In genomic region chr13:113815151-113816058, GRCh38 we compare ENCODE assay signal across 8 cellular contexts. TPM values are rescaled to one million over a fixed set of nuclear protein-coding genes. Genes with fewer than 3 reads are reported as not detected.
DNase-seq lines count a peak whose midpoint lies in the region; ATAC-seq and TF ChIP-seq lines count a peak whose summit lies in the region.

No MANE protein-coding gene starts in this region.

- H2BK12ac ChIP-seq in mesenchymal stem cell (ENCODE audit: low read length in 2 of 2) = no peak overlapping the region

- no peak overlapping the region for H3K4me2 ChIP-seq in mesenchymal stem cell (ENCODE audit: low read length, poor library complexity, severe bottlenecking)

- peaks cover 6% of the 10 kb centered on the region for H3K4me1 ChIP-seq in CD4-positive, CD25-positive, alpha-beta regulatory T cell (ENCODE audit: control insufficient read depth, insufficient read depth, low read length, poor library complexity, severe bottlenecking)
- H3K4me1 ChIP-seq in mesenchymal stem cell (ENCODE audit: control insufficient read depth, insufficient read depth, low read depth, low read length) = peaks cover 66% of the 10 kb centered on the region
- H3K4me1 ChIP-seq in foreskin keratinocyte = no peaks in the 10 kb centered on the region

- peak overlapping the region; percentile 34 to 89 (median 86) for H3K4me3 Mint-ChIP-seq in CD4-positive, CD25-positive, alpha-beta regulatory T cell
- H3K4me3 Mint-ChIP-seq in IgD-negative memory B cell = peak overlapping the region; percentile 96 to 100 (median 99)
- H3K4me3 Mint-ChIP-seq in activated CD8-positive, alpha-beta memory T cell treated with anti-CD3 and anti-CD28 coated beads, Interleukin-2, amount 10 ng/mL, durations not matched to agents 7 days and 5 days = peak overlapping the region; percentile 79

- WGBS in mesenchymal stem cell = 93% methylated on average over 42 of the region's 42 CpGs

- H3K27ac ChIP-seq in CD4-positive, CD25-positive, alpha-beta regulatory T cell (ENCODE audit: insufficient read depth, low read length, poor library complexity, severe bottlenecking) = no peak overlapping the region
- H3K27ac ChIP-seq in mesenchymal stem cell (ENCODE audit: low read length, poor library complexity, severe bottlenecking) (no peak overlapping the region), foreskin keratinocyte (no peak overlapping the region)

- H3K27ac Mint-ChIP-seq in CD4-positive, CD25-positive, alpha-beta regulatory T cell = peak overlapping the region; percentile 42 to 70 (median 54)
- peak overlapping the region; percentile 79 to 96 (median 92) for H3K27ac Mint-ChIP-seq in IgD-negative memory B cell
- H3K27ac Mint-ChIP-seq in activated CD8-positive, alpha-beta memory T cell treated with anti-CD3 and anti-CD28 coated beads, Interleukin-2, amount 10 ng/mL, durations not matched to agents 7 days and 5 days = peak overlapping the region; percentile 32

- H3K14ac ChIP-seq in mesenchymal stem cell (ENCODE audit: low read length in 2 of 2) = peak overlapping the region in 1 of 2 experiments; percentile 44

- H3K36me3 Mint-ChIP-seq in CD4-positive, CD25-positive, alpha-beta regulatory T cell = peaks cover 3% of the 10 kb centered on the region
- H3K36me3 Mint-ChIP-seq in IgD-negative memory B cell = no peaks in the 10 kb centered on the region
- no peaks in the 10 kb centered on the region for H3K36me3 Mint-ChIP-seq in activated CD8-positive, alpha-beta memory T cell treated with anti-CD3 and anti-CD28 coated beads, Interleukin-2, amount 10 ng/mL, durations not matched to agents 7 days and 5 days

- H3K23ac ChIP-seq in mesenchymal stem cell (ENCODE audit: low read length in 2 of 2) = no peak overlapping the region

- no peaks in the 10 kb centered on the region for H3K36me3 ChIP-seq in CD4-positive, CD25-positive, alpha-beta regulatory T cell (ENCODE audit: control insufficient read depth, insufficient read depth, low read length)
- H3K36me3 ChIP-seq in mesenchymal stem cell (ENCODE audit: control insufficient read depth in 1 of 2, insufficient read depth in 2 of 2, low read depth in 1 of 2, low read length in 2 of 2) = peaks cover 0 to 41% of the 10 kb centered on the region in 2 experiments

- peak overlapping the region; percentile 69 for H3K4me3 ChIP-seq in CD4-positive, CD25-positive, alpha-beta regulatory T cell (ENCODE audit: low read depth, low read length)
- no peak overlapping the region for H3K4me3 ChIP-seq in mesenchymal stem cell (ENCODE audit: insufficient read depth in 1 of 2, low read depth in 1 of 2, low read length in 2 of 2)

- no peak overlapping the region for H3K18ac ChIP-seq in mesenchymal stem cell (ENCODE audit: low read depth in 1 of 2, low read length in 2 of 2)

- H3K27me3 Mint-ChIP-seq in CD4-positive, CD25-positive, alpha-beta regulatory T cell = peaks cover 4% of the 10 kb centered on the region
- peaks cover 5% of the 10 kb centered on the region for H3K27me3 Mint-ChIP-seq in IgD-negative memory B cell
- H3K27me3 Mint-ChIP-seq in activated CD8-positive, alpha-beta memory T cell treated with anti-CD3 and anti-CD28 coated beads, Interleukin-2, amount 10 ng/mL, durations not matched to agents 7 days and 5 days = peaks cover 3% of the 10 kb centered on the region

- H3K4me1 Mint-ChIP-seq in CD4-positive, CD25-positive, alpha-beta regulatory T cell = peaks cover 5 to 23% (median 13%) of the 10 kb centered on the region in 4 donors
- peaks cover 14 to 20% (median 19%) of the 10 kb centered on the region in 3 donors for H3K4me1 Mint-ChIP-seq in IgD-negative memory B cell
- H3K4me1 Mint-ChIP-seq in activated CD8-positive, alpha-beta memory T cell treated with anti-CD3 and anti-CD28 coated beads, Interleukin-2, amount 10 ng/mL, durations not matched to agents 7 days and 5 days = peaks cover 19% of the 10 kb centered on the region

- peak overlapping the region; percentile 43 for H2AK5ac ChIP-seq in mesenchymal stem cell (ENCODE audit: low read length, severe bottlenecking)

- no peaks in the 10 kb centered on the region for H3K9me3 ChIP-seq in CD4-positive, CD25-positive, alpha-beta regulatory T cell (ENCODE audit: control insufficient read depth in 2 of 2, low read length in 2 of 2)
- H3K9me3 ChIP-seq in mesenchymal stem cell (ENCODE audit: control insufficient read depth, low read length) = no peaks in the 10 kb centered on the region

- H2BK5ac ChIP-seq in mesenchymal stem cell (ENCODE audit: low read depth, low read length, poor library complexity, severe bottlenecking) = no peak overlapping the region

- no peak overlapping the region for H4K91ac ChIP-seq in mesenchymal stem cell (ENCODE audit: low read length)

- H3K79me1 ChIP-seq in mesenchymal stem cell (replicated peaks; ENCODE audit: low read length, poor library complexity, severe bottlenecking) = peaks cover 4% of the 10 kb centered on the region

- ATAC-seq in CD4-positive, CD25-positive, alpha-beta regulatory T cell (ENCODE audit: low read depth in 2 of 2) = no peak
- peak; percentile 23 for ATAC-seq in activated CD8-positive, alpha-beta memory T cell treated with anti-CD3 and anti-CD28 coated beads, Interleukin-2, amount 10 ng/mL, durations not matched to agents 7 days and 5 days
- ATAC-seq in GM21786 (IDR thresholded peaks at IDR 0.05; ENCODE audit: unreplicated experiment) (no peak), HG02852 (IDR thresholded peaks at IDR 0.05; ENCODE audit: unreplicated experiment) (no peak), foreskin keratinocyte (no peak), GM18517 (IDR thresholded peaks at IDR 0.05; ENCODE audit: unreplicated experiment) (no peak)

- H4K8ac ChIP-seq in mesenchymal stem cell (ENCODE audit: low read length) = no peak overlapping the region

- no peak overlapping the region for H3K4ac ChIP-seq in mesenchymal stem cell (ENCODE audit: low read depth in 1 of 2, low read length in 2 of 2)

- H2BK120ac ChIP-seq in mesenchymal stem cell (ENCODE audit: low read depth, low read length) = no peak overlapping the region

- DNase-seq in CD4-positive, CD25-positive, alpha-beta regulatory T cell = peak in 2 of 3 donors; percentile 17 to 65
- no peak for DNase-seq in activated CD8-positive, alpha-beta memory T cell treated with anti-CD3 and anti-CD28 coated beads, Interleukin-2, amount 10 ng/mL, durations not matched to agents 7 days and 5 days
- peak; percentile 11 for DNase-seq in mesenchymal stem cell
- no peak for DNase-seq in foreskin keratinocyte

- H3K27me3 ChIP-seq in CD4-positive, CD25-positive, alpha-beta regulatory T cell (ENCODE audit: control insufficient read depth, insufficient read depth, low read length) = no peaks in the 10 kb centered on the region
- H3K27me3 ChIP-seq in mesenchymal stem cell (ENCODE audit: control insufficient read depth in 1 of 2, insufficient read depth in 1 of 2, low read length in 2 of 2) (no peaks in the 10 kb centered on the region), foreskin keratinocyte (no peaks in the 10 kb centered on the region)

- no peak overlapping the region for H2AFZ ChIP-seq in mesenchymal stem cell (ENCODE audit: low read depth, low read length)

- H3K9ac ChIP-seq in mesenchymal stem cell (ENCODE audit: low read length) = no peak overlapping the region

- TF ChIP-seq CTCF in foreskin keratinocyte (conservative IDR thresholded peaks at IDR 0.05) = no peak

- H3K9me3 Mint-ChIP-seq in CD4-positive, CD25-positive, alpha-beta regulatory T cell = peaks cover 0 to 5% (median 0%) of the 10 kb centered on the region in 7 donors
- H3K9me3 Mint-ChIP-seq in IgD-negative memory B cell = peaks cover 0 to 1% (median 0%) of the 10 kb centered on the region in 3 donors
- no peaks in the 10 kb centered on the region for H3K9me3 Mint-ChIP-seq in activated CD8-positive, alpha-beta memory T cell treated with anti-CD3 and anti-CD28 coated beads, Interleukin-2, amount 10 ng/mL, durations not matched to agents 7 days and 5 days (ENCODE audit: low read depth)

- no peak overlapping the region for H2BK15ac ChIP-seq in mesenchymal stem cell (ENCODE audit: low read depth, poor library complexity, severe bottlenecking)

- CTCF ChIA-PET in activated CD8-positive, alpha-beta memory T cell treated with anti-CD3 and anti-CD28 coated beads, Interleukin-2, amount 10 ng/mL, durations not matched to agents 7 days and 5 days (lab: Charles Lee) = interaction anchor here (0.6 to 2.1 kb wide), 2 partner anchors 90 to 411 kb away, joined by 3 to 7 read pairs; no protein-coding TSS in a partner anchor

RNA-seq across cellular contexts. Expression of gene GAS6, which starts 48.5 kb away (rescaled TPM):
- total RNA-seq in CD4-positive, CD25-positive, alpha-beta regulatory T cell = 2.8 TPM
- under 1 TPM in 2 of 4 donors, not detected in 2; 0.29 to 0.34 TPM for polyA plus RNA-seq in CD4-positive, CD25-positive, alpha-beta regulatory T cell
- 0.60 TPM for polyA plus RNA-seq in IgD-negative memory B cell
- under 1 TPM; 0.15 to 0.23 TPM for total RNA-seq in activated CD8-positive, alpha-beta memory T cell treated with anti-CD3 and anti-CD28 coated beads, Interleukin-2, amount 10 ng/mL, durations not matched to agents 7 days and 5 days
- polyA plus RNA-seq in mesenchymal stem cell (2013, experiment 1 of 2) = 126 TPM
- polyA plus RNA-seq in mesenchymal stem cell (2013, experiment 2 of 2) = 127 TPM
- 230 and 426 TPM in 2 replicates for total RNA-seq in foreskin keratinocyte
- polyA plus RNA-seq in foreskin keratinocyte = 282 and 494 TPM in 2 replicates

RNA-seq across cellular contexts. Expression of gene TMEM255B, which starts 56.4 kb away (rescaled TPM):
- 1.3 TPM for total RNA-seq in CD4-positive, CD25-positive, alpha-beta regulatory T cell
- polyA plus RNA-seq in CD4-positive, CD25-positive, alpha-beta regulatory T cell = under 1 TPM in 3 of 4 donors, not detected in 1; 0.02 to 0.11 (median 0.10) TPM
- polyA plus RNA-seq in IgD-negative memory B cell (0.70 TPM), foreskin keratinocyte (1.2 and 2.0 TPM in 2 replicates)
- 1 to 10 TPM in 1 of 2 experiments, under 1 TPM in 1; 0.87 to 1.3 TPM for total RNA-seq in activated CD8-positive, alpha-beta memory T cell treated with anti-CD3 and anti-CD28 coated beads, Interleukin-2, amount 10 ng/mL, durations not matched to agents 7 days and 5 days
- 2.0 TPM for polyA plus RNA-seq in mesenchymal stem cell (2013, experiment 1 of 2)
- 2.2 TPM for polyA plus RNA-seq in mesenchymal stem cell (2013, experiment 2 of 2)
- total RNA-seq in foreskin keratinocyte = 0.95 and 1.4 TPM in 2 replicates

Comparison
In these comparisons a context has a peak if more than half of its experiments do, and no peak if none do; other contexts are left out.
1. DNase-seq: peak in CD4-positive, CD25-positive, alpha-beta regulatory T cell (2 of 3) and mesenchymal stem cell (single experiment); none in activated CD8-positive, alpha-beta memory T cell treated with anti-CD3 and anti-CD28 coated beads, Interleukin-2, amount 10 ng/mL, durations not matched to agents 7 days and 5 days (single experiment) and foreskin keratinocyte (0 of 2).
2. H3K27ac Mint-ChIP-seq: peak in every context shown above with its lines; median percentile 92 in IgD-negative memory B cell; 54 in CD4-positive, CD25-positive, alpha-beta regulatory T cell; 32 in activated CD8-positive, alpha-beta memory T cell treated with anti-CD3 and anti-CD28 coated beads, Interleukin-2, amount 10 ng/mL, durations not matched to agents 7 days and 5 days.
3. RNA of gene GAS6, which starts 48.5 kb away (total RNA-seq): 230 to 426 TPM in foreskin keratinocyte; 2.8 TPM in CD4-positive, CD25-positive, alpha-beta regulatory T cell (single experiment) and 0.15 to 0.23 TPM in activated CD8-positive, alpha-beta memory T cell treated with anti-CD3 and anti-CD28 coated beads, Interleukin-2, amount 10 ng/mL, durations not matched to agents 7 days and 5 days; every median in the first group is over 10 times any median in the second.
4. Peak in every context shown above with its lines, with median percentiles within 50 percentile points of each other: H3K4me3 Mint-ChIP-seq.